Comparison of ENCODE assay signal across 15 cellular contexts in genomic region chr13:76523740-76524382, GRCh38.
DNase-seq lines count a peak whose midpoint lies in the region; ATAC-seq, FAIRE-seq and TF ChIP-seq lines count a peak whose summit lies in the region.
"Had no signal": no experiment of that assay in that cellular context is flagged by ENCODE, and none has a peak within 500 bp of the region (broad histone marks: within the 10 kb centered on the region; RNA-seq: fewer than 3 reads in every experiment).

No MANE protein-coding gene starts in this region.

- FAIRE-seq in D721Med (lab: Jason Lieb, UNC), result no peak

- ATAC-seq in GM18867 (IDR thresholded peaks at IDR 0.05; ENCODE audit: unreplicated experiment) (peak; percentile 85), GM21786 (IDR thresholded peaks at IDR 0.05; ENCODE audit: unreplicated experiment) (peak; percentile 88), HG03378 (IDR thresholded peaks at IDR 0.05; ENCODE audit: unreplicated experiment) (peak; percentile 93)
- ATAC-seq: gastrocnemius medialis had no signal

- DNase-seq in myocyte (ENCODE audit: low read depth), result peak; percentile 77
- DNase-seq in D721Med (ENCODE audit: insufficient read length, low spot score), result no peak
- no peak for DNase-seq in cerebellar nuclear complex (lab: John Stamatoyannopoulos, UW)
- DNase-seq in UCSD-AML1 (lab: John Stamatoyannopoulos, UW; ENCODE audit: unreplicated experiment), result no peak
- DNase-seq in retina, result no peak
- DNase-seq: activated T-cell treated with anti-CD3 and anti-CD28 coated beads, Interleukin-2, amount 50 U/mL, for 24 hours; effector CD8-positive, alpha-beta T cell; EL; gastrocnemius medialis; KBM-7; NCI-H2029 treated with DMSO at 0.1 percent for 48 hours; SK-N-SH had no signal

- TF ChIP-seq CTCF in D721Med (IDR thresholded peaks at IDR 0.05; ENCODE audit: insufficient read depth, missing control alignments), result no peak
